10 cellular contexts compared by ENCODE assay signal in genomic region chr1:41046347-41046775, GRCh38. TPM values are rescaled to one million over a fixed set of nuclear protein-coding genes. Genes with fewer than 3 reads are reported as not detected.
A peak's percentile ranks its signal among the peaks of the same experiment; 100 is the strongest.
DNase-seq lines count a peak whose midpoint lies in the region; ATAC-seq and TF ChIP-seq lines count a peak whose summit lies in the region.
"Had no signal": no experiment of that assay in that cellular context is flagged by ENCODE, and none has a peak within 500 bp of the region (broad histone marks: within the 10 kb centered on the region; RNA-seq: fewer than 3 reads in every experiment).

No MANE protein-coding gene starts in this region.

- H3K27me3 Mint-ChIP-seq in endothelial cell (ENCODE audit: unreplicated experiment) = peaks cover 6% of the 10 kb centered on the region
- H3K27me3 Mint-ChIP-seq: activated naive CD4-positive, alpha-beta T cell treated with anti-CD3 and anti-CD28 coated beads, Interleukin-2, amount 50 U/mL, for 24 hours; CD4-positive, CD25-positive, alpha-beta regulatory T cell had no signal

- peaks cover 33% of the 10 kb centered on the region for H3K36me3 ChIP-seq in lower lobe of right lung
- H3K36me3 ChIP-seq in tibial artery = peaks cover 0 to 28% (median 26%) of the 10 kb centered on the region in 3 donors

- no peaks in the 10 kb centered on the region for H3K27me3 ChIP-seq in lower lobe of right lung (ENCODE audit: low read depth)
- no peaks in the 10 kb centered on the region for H3K27me3 ChIP-seq in tibial artery

- peak overlapping the region; percentile 10 for H3K4me3 Mint-ChIP-seq in endothelial cell (ENCODE audit: unreplicated experiment)
- H3K4me3 Mint-ChIP-seq: activated naive CD4-positive, alpha-beta T cell treated with anti-CD3 and anti-CD28 coated beads, Interleukin-2, amount 50 U/mL, for 24 hours; CD4-positive, CD25-positive, alpha-beta regulatory T cell had no signal

- H3K27ac ChIP-seq in lower lobe of right lung (peak overlapping the region; percentile 66), tibial artery (peak overlapping the region; percentile 85 to 91)
- H3K27ac ChIP-seq: HL-60 had no signal

- DNase-seq in NCI-H2029 treated with DMSO at 0.1 percent for 48 hours (lab: John Stamatoyannopoulos, UW) (peak; percentile 99), endothelial cell (ENCODE audit: low spot score) (no peak), lower lobe of right lung (peak; percentile 65), tibial artery (no peak), NCI-H2196 treated with DMSO at 0.1 percent for 48 hours (lab: John Stamatoyannopoulos, UW; ENCODE audit: unreplicated experiment) (no peak)
- DNase-seq: CD4-positive, CD25-positive, alpha-beta regulatory T cell had no signal

- peak; percentile 92 to 93 for ATAC-seq in lower lobe of right lung
- ATAC-seq in GM21723 (IDR thresholded peaks at IDR 0.05; ENCODE audit: unreplicated experiment) = no peak
- no peak for ATAC-seq in GM18858 (IDR thresholded peaks at IDR 0.05; ENCODE audit: unreplicated experiment)

- peaks cover 18% of the 10 kb centered on the region for H3K4me1 Mint-ChIP-seq in endothelial cell (ENCODE audit: unreplicated experiment)
- H3K4me1 Mint-ChIP-seq: activated naive CD4-positive, alpha-beta T cell treated with anti-CD3 and anti-CD28 coated beads, Interleukin-2, amount 50 U/mL, for 24 hours had no signal

- peaks cover 31% of the 10 kb centered on the region for H3K4me1 ChIP-seq in lower lobe of right lung
- H3K4me1 ChIP-seq in tibial artery = peaks cover 0 to 39% (median 29%) of the 10 kb centered on the region in 4 donors

- H3K9me3 Mint-ChIP-seq in endothelial cell (ENCODE audit: unreplicated experiment) = no peaks in the 10 kb centered on the region
- H3K9me3 Mint-ChIP-seq: activated naive CD4-positive, alpha-beta T cell treated with anti-CD3 and anti-CD28 coated beads, Interleukin-2, amount 50 U/mL, for 24 hours; CD4-positive, CD25-positive, alpha-beta regulatory T cell had no signal

- no peaks in the 10 kb centered on the region for H3K9me3 ChIP-seq in lower lobe of right lung
- no peaks in the 10 kb centered on the region for H3K9me3 ChIP-seq in tibial artery

- TF ChIP-seq CTCF in endothelial cell (IDR thresholded peaks at IDR 0.05; ENCODE audit: unreplicated experiment) (no peak), lower lobe of right lung (IDR thresholded peaks at IDR 0.05) (no peak), tibial artery (IDR thresholded peaks at IDR 0.05) (no peak)

- no peak overlapping the region for H3K4me3 ChIP-seq in lower lobe of right lung
- no peak overlapping the region for H3K4me3 ChIP-seq in tibial artery

- peaks cover 48% of the 10 kb centered on the region for H3K36me3 Mint-ChIP-seq in endothelial cell (ENCODE audit: low read depth, unreplicated experiment)

- no peak overlapping the region for H3K27ac Mint-ChIP-seq in endothelial cell (ENCODE audit: unreplicated experiment)
- H3K27ac Mint-ChIP-seq: activated naive CD4-positive, alpha-beta T cell treated with anti-CD3 and anti-CD28 coated beads, Interleukin-2, amount 50 U/mL, for 24 hours had no signal

- intact Hi-C loops in lower lobe of right lung (cut with DNase I) = no loop called here
- intact Hi-C loops in tibial artery (cut with DNase I; ENCODE audit: low total_unique reads) = no loop called here

RNA-seq across cellular contexts. Expression of gene SLFNL1, which starts 24.8 kb away (rescaled TPM):
- 0.38 TPM for total RNA-seq in endothelial cell (ENCODE audit: unreplicated experiment)
- total RNA-seq in lower lobe of right lung = 4.8 TPM

Comparison
In these comparisons a context has a peak if more than half of its experiments do, and no peak if none do; other contexts are left out.
1. DNase-seq: peak in NCI-H2029 treated with DMSO at 0.1 percent for 48 hours (single experiment) and lower lobe of right lung (single experiment); none in endothelial cell (single experiment), tibial artery (0 of 2) and NCI-H2196 treated with DMSO at 0.1 percent for 48 hours (single experiment).
2. ATAC-seq: peak in lower lobe of right lung (2 of 2); none in GM21723 (single experiment) and GM18858 (single experiment).